Comparison of ENCODE assay signal across 8 cellular contexts in the genomic region with DNA sequence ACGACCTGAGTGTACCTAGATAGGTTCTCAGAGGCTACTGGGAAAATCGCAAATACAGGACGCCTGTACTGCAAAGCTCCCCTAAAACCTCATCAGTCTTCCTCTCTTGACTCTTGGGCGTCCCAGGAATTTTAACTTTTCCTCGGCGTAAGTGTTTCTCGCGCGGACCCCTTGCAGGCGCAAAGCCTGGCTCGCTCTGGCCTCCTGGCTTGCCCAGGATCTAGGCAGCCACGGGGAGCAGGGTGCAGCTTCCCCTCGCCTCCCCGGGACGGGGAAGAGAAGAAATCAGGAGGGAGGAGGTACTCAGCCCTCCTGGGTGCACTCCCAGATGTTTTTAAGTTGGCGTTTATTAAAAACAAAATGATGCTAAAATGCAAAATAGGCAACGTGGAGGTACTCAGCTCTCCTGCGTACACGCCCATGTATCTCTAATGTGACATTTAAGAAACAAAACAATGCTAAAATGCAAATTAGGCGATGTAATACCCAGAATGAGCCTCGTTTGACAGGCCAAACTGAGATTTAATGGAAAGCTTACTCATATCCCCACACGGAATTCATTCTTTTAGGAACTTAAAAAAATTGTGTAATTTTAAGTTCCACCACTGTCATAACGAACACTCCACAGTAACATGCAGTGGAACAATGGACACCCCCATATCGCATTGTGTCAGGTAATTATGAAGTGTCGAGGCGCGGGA. TPM values are rescaled to one million over a fixed set of nuclear protein-coding genes. Genes with fewer than 3 reads are reported as not detected.
DNase-seq lines count a peak whose midpoint lies in the region; ATAC-seq and TF ChIP-seq lines count a peak whose summit lies in the region.

No MANE protein-coding gene starts in this region.

- H3K36me3 ChIP-seq in left lung (no peaks in the 10 kb centered on the region), thymus (ENCODE audit: control insufficient read depth, insufficient read depth) (no peaks in the 10 kb centered on the region)

- CTCF ChIA-PET in activated CD4-positive, alpha-beta T cell treated with anti-CD3 and anti-CD28 coated beads, Interleukin-2, amount 10 ng/mL, durations not matched to agents 7 days and 5 days (lab: Charles Lee), result interaction anchor here (1.1 to 1.8 kb wide), 2 partner anchors 17 to 28 kb away, joined by 3 to 5 read pairs; no protein-coding TSS in a partner anchor
- CTCF ChIA-PET in HEK293T (lab: Yijun Ruan, JAX), result interaction anchor here (0.6 to 1.5 kb wide), 5 partner anchors 8 to 168 kb away, joined by 3 to 5 read pairs (median 4); a partner anchor contains a TSS

- intact Hi-C loops in left lung (cut with DNase I), result no loop called here

- no peaks in the 10 kb centered on the region for H3K9me3 Mint-ChIP-seq in activated CD4-positive, alpha-beta T cell treated with anti-CD3 and anti-CD28 coated beads, Interleukin-2, amount 10 ng/mL, durations not matched to agents 7 days and 5 days

- H3K4me3 Mint-ChIP-seq in activated CD4-positive, alpha-beta T cell treated with anti-CD3 and anti-CD28 coated beads, Interleukin-2, amount 10 ng/mL, durations not matched to agents 7 days and 5 days, result peak overlapping the region; percentile 73

- peaks cover 54% of the 10 kb centered on the region for H3K27me3 Mint-ChIP-seq in activated CD4-positive, alpha-beta T cell treated with anti-CD3 and anti-CD28 coated beads, Interleukin-2, amount 10 ng/mL, durations not matched to agents 7 days and 5 days

- no peaks in the 10 kb centered on the region for H3K36me3 Mint-ChIP-seq in activated CD4-positive, alpha-beta T cell treated with anti-CD3 and anti-CD28 coated beads, Interleukin-2, amount 10 ng/mL, durations not matched to agents 7 days and 5 days (ENCODE audit: low read depth)

- ATAC-seq in left lung, result no peak
- no peak for ATAC-seq in GM19035 (IDR thresholded peaks at IDR 0.05; ENCODE audit: unreplicated experiment)

- H3K4me1 ChIP-seq in left lung, result peaks cover 0 to 32% of the 10 kb centered on the region in 2 donors
- H3K4me1 ChIP-seq in thymus (ENCODE audit: control insufficient read depth, insufficient read depth, low read length), result peaks cover 6% of the 10 kb centered on the region

- POLR2A ChIA-PET in activated CD4-positive, alpha-beta T cell treated with anti-CD3 and anti-CD28 coated beads, Interleukin-2, amount 10 ng/mL, durations not matched to agents 7 days and 5 days (lab: Charles Lee), result no interaction called here
- POLR2A ChIA-PET in HEK293T (lab: Yijun Ruan, JAX), result interaction anchor here (0.9 to 11.4 kb wide), 10 partner anchors 8 to 183 kb away, joined by 3 to 78 read pairs (median 4); a partner anchor contains a TSS

- DNase-seq in activated CD4-positive, alpha-beta T cell treated with anti-CD3 and anti-CD28 coated beads, Interleukin-2, amount 10 ng/mL, durations not matched to agents 7 days and 5 days, result no peak
- DNase-seq in activated CD4-positive, alpha-beta T cell treated with anti-CD3 and anti-CD28 coated beads for 1 hour, result no peak
- DNase-seq in left lung, result no peak
- no peak for DNase-seq in ecto neural progenitor cell (ENCODE audit: low spot score)
- DNase-seq in HEK293T (ENCODE audit: extremely low spot score), result no peak

- no peak for TF ChIP-seq CTCF in left lung (IDR thresholded peaks at IDR 0.05)

- no peak overlapping the region for H3K27ac Mint-ChIP-seq in activated CD4-positive, alpha-beta T cell treated with anti-CD3 and anti-CD28 coated beads, Interleukin-2, amount 10 ng/mL, durations not matched to agents 7 days and 5 days

- H3K27me3 ChIP-seq in left lung (peaks cover 7 to 98% of the 10 kb centered on the region in 2 donors), thymus (ENCODE audit: control insufficient read depth, insufficient read depth) (peaks cover 66% of the 10 kb centered on the region)

- peak overlapping the region; percentile 60 to 66 for H3K4me3 ChIP-seq in left lung
- H3K4me3 ChIP-seq in thymus (ENCODE audit: low read length), result peak overlapping the region; percentile 76

- H3K27ac ChIP-seq in angular gyrus (ENCODE audit: low read depth, low read length) (peak overlapping the region; percentile 20), left lung (no peak overlapping the region), thymus (ENCODE audit: low read depth) (no peak overlapping the region)

- no peaks in the 10 kb centered on the region for H3K9me3 ChIP-seq in left lung
- H3K9me3 ChIP-seq in thymus (ENCODE audit: control insufficient read depth), result no peaks in the 10 kb centered on the region

- 5% methylated on average over 27 of the region's 27 CpGs for WGBS in thymus

- peaks cover 22% of the 10 kb centered on the region for H3K4me1 Mint-ChIP-seq in activated CD4-positive, alpha-beta T cell treated with anti-CD3 and anti-CD28 coated beads, Interleukin-2, amount 10 ng/mL, durations not matched to agents 7 days and 5 days

TF ChIP-seq in HEK293T, 16 proteins besides CTCF, POLR2A, EP300 and RAD21:
- TF ChIP-seq L3MBTL2 (conservative IDR thresholded peaks at IDR 0.05), result no peak
- no peak for TF ChIP-seq LEF1 (IDR thresholded peaks at IDR 0.05; ENCODE audit: borderline replicate concordance)
- no peak for TF ChIP-seq SUZ12 (IDR thresholded peaks at IDR 0.05)
- TF ChIP-seq ZNF384 (IDR thresholded peaks at IDR 0.05), result no peak
- no peak for TF ChIP-seq ELF4 (IDR thresholded peaks at IDR 0.05)
- no peak for TF ChIP-seq FOXK2 (IDR thresholded peaks at IDR 0.05)
- TF ChIP-seq BHLHE40 (IDR thresholded peaks at IDR 0.05; ENCODE audit: borderline replicate concordance), result no peak
- no peak for TF ChIP-seq TARDBP (IDR thresholded peaks at IDR 0.05)
- TF ChIP-seq FOXM1 (IDR thresholded peaks at IDR 0.05; ENCODE audit: borderline replicate concordance), result no peak
- no peak for TF ChIP-seq HDGF (IDR thresholded peaks at IDR 0.05; ENCODE audit: borderline replicate concordance)
- TF ChIP-seq, protein P1, sequence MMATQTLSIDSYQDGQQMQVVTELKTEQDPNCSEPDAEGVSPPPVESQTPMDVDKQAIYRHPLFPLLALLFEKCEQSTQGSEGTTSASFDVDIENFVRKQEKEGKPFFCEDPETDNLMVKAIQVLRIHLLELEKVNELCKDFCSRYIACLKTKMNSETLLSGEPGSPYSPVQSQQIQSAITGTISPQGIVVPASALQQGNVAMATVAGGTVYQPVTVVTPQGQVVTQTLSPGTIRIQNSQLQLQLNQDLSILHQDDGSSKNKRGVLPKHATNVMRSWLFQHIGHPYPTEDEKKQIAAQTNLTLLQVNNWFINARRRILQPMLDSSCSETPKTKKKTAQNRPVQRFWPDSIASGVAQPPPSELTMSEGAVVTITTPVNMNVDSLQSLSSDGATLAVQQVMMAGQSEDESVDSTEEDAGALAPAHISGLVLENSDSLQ (IDR thresholded peaks at IDR 0.05), result no peak
- TF ChIP-seq ARNT (IDR thresholded peaks at IDR 0.05), result no peak
- no peak for TF ChIP-seq CTBP1 (IDR thresholded peaks at IDR 0.05; ENCODE audit: borderline replicate concordance)
- no peak for TF ChIP-seq NFRKB (IDR thresholded peaks at IDR 0.05)
TF ChIP-seq in HEK293T: peak in this region for 0.

RNA-seq across cellular contexts. Expression of a gene that starts 1.6 kb away (rescaled TPM):
- under 1 TPM; 0.27 to 0.31 TPM for total RNA-seq in activated CD4-positive, alpha-beta T cell treated with anti-CD3 and anti-CD28 coated beads, Interleukin-2, amount 10 ng/mL, durations not matched to agents 7 days and 5 days
- 10 to 100 TPM in 1 of 2 donors, 1 to 10 TPM in 1; 6.5 to 11.1 TPM for total RNA-seq in left lung
- polyA plus RNA-seq in thymus, result 4.2 TPM

RNA-seq across cellular contexts. Expression of a gene that starts 29.0 kb away (rescaled TPM):
- 10 to 100 TPM; 10.9 to 13.9 TPM for total RNA-seq in activated CD4-positive, alpha-beta T cell treated with anti-CD3 and anti-CD28 coated beads, Interleukin-2, amount 10 ng/mL, durations not matched to agents 7 days and 5 days
- 10 to 100 TPM; 19.2 to 20.6 TPM for total RNA-seq in left lung
- 9.8 TPM for polyA plus RNA-seq in thymus

Comparison
In these comparisons a context has a peak if more than half of its experiments do, and no peak if none do; other contexts are left out.
1. RNA of a gene that starts 1.6 kb away (total RNA-seq): 6.5 to 11.1 TPM in left lung; 0.27 to 0.31 TPM in activated CD4-positive, alpha-beta T cell treated with anti-CD3 and anti-CD28 coated beads, Interleukin-2, amount 10 ng/mL, durations not matched to agents 7 days and 5 days; every median in the first group is over 4 times any median in the second.